In the genomic region with DNA sequence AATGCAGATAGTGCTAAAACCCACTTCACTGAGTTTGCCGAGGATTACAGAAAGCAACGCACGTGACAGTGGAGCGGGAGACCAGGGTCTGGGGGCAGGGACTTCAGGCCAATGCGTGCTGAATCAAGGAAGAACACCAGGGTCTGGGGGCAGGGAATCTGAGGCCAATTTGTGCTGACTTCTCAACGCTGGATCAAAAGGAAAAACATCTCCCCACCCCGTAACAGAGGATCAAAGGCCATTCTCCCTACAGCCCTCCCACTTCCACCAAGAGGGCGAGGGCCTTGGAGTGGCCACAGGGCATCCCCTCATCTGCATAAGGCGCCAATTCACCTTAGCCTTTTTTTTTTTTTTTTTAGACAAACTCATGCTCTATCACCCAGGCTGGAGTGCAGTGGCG, we compare ENCODE assay signal across 30 cellular contexts.
"Had no signal": no experiment of that assay in that cellular context is flagged by ENCODE, and none has a peak within 500 bp of the region (broad histone marks: within the 10 kb centered on the region; RNA-seq: fewer than 3 reads in every experiment).

No MANE protein-coding gene starts in this region.

- H3K4me3 Mint-ChIP-seq: mesothelial cell of epicardium; naive B cell; natural killer cell; nephron progenitor cell; stimulated activated memory B cell treated with anti-CD40 and anti-IgM and Interleukin-4, amounts not matched to agents 10 μg/mL and 1 μg/mL and 100 μg/mL, for 72 hours; stimulated activated naive CD8-positive, alpha-beta T cell treated with anti-CD3 and anti-CD28 coated beads, Interleukin-15, amount 100 ng/mL, for 72 hours; type B pancreatic cell had no signal

- H3K36me3 Mint-ChIP-seq: mesothelial cell of epicardium; naive B cell; natural killer cell; stimulated activated memory B cell treated with anti-CD40 and anti-IgM and Interleukin-4, amounts not matched to agents 10 μg/mL and 1 μg/mL and 100 μg/mL, for 72 hours; type B pancreatic cell had no signal

- H3K4me1 Mint-ChIP-seq: mesothelial cell of epicardium, naive B cell had no signal

- H2AFZ ChIP-seq: hepatocyte had no signal

- H3K9me3 Mint-ChIP-seq: natural killer cell, type B pancreatic cell had no signal

- H3K4me3 ChIP-seq: hepatocyte, left lung, lower lobe of right lung, pancreas, prostate gland, sigmoid colon, spleen, tibial nerve, uterus had no signal

- H3K9me3 ChIP-seq: left lung, lower lobe of right lung, pancreas, prostate gland, uterus had no signal

- H3K4me2 ChIP-seq: hepatocyte had no signal

- ATAC-seq: left cardiac atrium; left lung; lower lobe of right lung; natural killer cell; pancreas; right cardiac atrium; stimulated activated memory B cell treated with anti-CD40 and anti-IgM and Interleukin-4, amounts not matched to agents 10 μg/mL and 1 μg/mL and 100 μg/mL, for 72 hours; stimulated activated naive CD8-positive, alpha-beta T cell treated with anti-CD3 and anti-CD28 coated beads, Interleukin-15, amount 100 ng/mL, for 72 hours had no signal

- FAIRE-seq: keratinocyte, pancreas, small intestine had no signal

- H3K27ac Mint-ChIP-seq: mesothelial cell of epicardium; natural killer cell; nephron progenitor cell; stimulated activated memory B cell treated with anti-CD40 and anti-IgM and Interleukin-4, amounts not matched to agents 10 μg/mL and 1 μg/mL and 100 μg/mL, for 72 hours; stimulated activated naive CD8-positive, alpha-beta T cell treated with anti-CD3 and anti-CD28 coated beads, Interleukin-15, amount 100 ng/mL, for 72 hours; type B pancreatic cell had no signal

- H3K27me3 ChIP-seq: left lung, pancreas, sigmoid colon, tibial nerve, uterus had no signal

- H3K27ac ChIP-seq: hepatocyte, left lung, lower lobe of right lung, pancreas, prostate gland, sigmoid colon, spleen, tibial nerve, uterus had no signal

- H3K4me1 ChIP-seq: left lung, sigmoid colon, spleen, uterus had no signal

- DNase-seq: kidney glomerular epithelial cell; left cardiac atrium; lower lobe of right lung; mammary epithelial cell; mesenchymal stem cell; naive B cell; natural killer cell; nephron progenitor cell; pancreas; posterior cingulate gyrus; retina; right cardiac atrium; small intestine; spleen; stimulated activated CD4-positive, alpha-beta T cell treated with anti-CD3 and anti-CD28 coated beads, Interleukin-2, amount 100 ng/mL, for 48 hours; stimulated activated CD4-positive, alpha-beta T cell treated with anti-CD3 and anti-CD28 coated beads, Interleukin-4, amount 100 ng/mL, for 4 hours; stimulated activated CD8-positive, alpha-beta memory T cell treated with anti-CD3 and anti-CD28 coated beads, Interleukin-4, amount 100 ng/mL, for 48 hours; stimulated activated naive CD4-positive, alpha-beta T cell treated with Interleukin-2 at 50 U/mL for 16 hours; stimulated activated naive CD8-positive, alpha-beta T cell treated with anti-CD3 and anti-CD28 coated beads, Interleukin-15, amount 100 ng/mL, for 72 hours; substantia nigra; uterus had no signal

- H3K79me2 ChIP-seq: hepatocyte had no signal

- H3K36me3 ChIP-seq: left lung, lower lobe of right lung, pancreas, prostate gland, sigmoid colon, spleen, uterus had no signal
